1 cellular context compared by ENCODE assay signal in the genomic region with DNA sequence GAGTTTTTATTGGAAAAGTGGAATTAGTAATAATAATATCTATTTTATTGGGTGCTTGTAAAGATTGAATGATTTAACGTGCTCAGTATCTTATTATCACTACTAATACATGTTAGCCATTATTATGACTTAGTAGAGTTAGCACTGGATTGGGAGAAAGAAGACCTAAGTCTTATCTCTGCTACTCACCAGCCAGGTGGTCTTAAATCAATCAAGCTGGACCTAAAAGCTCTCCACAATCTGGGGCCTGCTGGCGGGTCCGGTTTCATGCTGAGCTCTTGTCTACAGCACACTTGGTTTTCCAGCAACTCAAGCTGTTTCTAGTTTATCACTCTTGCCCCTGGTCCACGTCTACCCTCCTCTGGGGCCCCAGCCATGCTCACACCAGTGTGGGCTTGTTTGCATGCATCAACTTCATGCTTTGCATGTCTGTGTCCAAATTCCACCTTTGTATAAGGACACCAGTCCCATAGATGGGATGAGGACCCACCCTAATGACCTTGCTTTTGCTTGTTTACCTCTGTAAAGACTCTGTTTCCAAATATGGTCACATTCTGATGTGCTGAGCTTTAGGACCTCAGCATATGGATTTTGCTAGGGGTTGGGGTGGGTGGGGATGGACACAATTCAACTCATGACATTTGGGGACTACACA.
TF ChIP-seq lines count a peak whose summit lies in the region.

No MANE protein-coding gene starts in this region.

TF ChIP-seq in HepG2, 621 proteins besides CTCF, POLR2A, EP300 and RAD21 (continued from another document):
- TF ChIP-seq ZFP41 (CRISPR knock-in tag; IDR thresholded peaks at IDR 0.05; ENCODE audit: borderline replicate concordance) = no peak
- no peak for TF ChIP-seq SP140L (CRISPR knock-in tag; IDR thresholded peaks at IDR 0.05; ENCODE audit: borderline replicate concordance)
- TF ChIP-seq YEATS2 (CRISPR knock-in tag; IDR thresholded peaks at IDR 0.05; ENCODE audit: borderline replicate concordance) = no peak
- TF ChIP-seq FOXO1 (CRISPR knock-in tag; IDR thresholded peaks at IDR 0.05) = peak; percentile 29; the same call in 1 of the 2 replicates
- TF ChIP-seq, protein P1, sequence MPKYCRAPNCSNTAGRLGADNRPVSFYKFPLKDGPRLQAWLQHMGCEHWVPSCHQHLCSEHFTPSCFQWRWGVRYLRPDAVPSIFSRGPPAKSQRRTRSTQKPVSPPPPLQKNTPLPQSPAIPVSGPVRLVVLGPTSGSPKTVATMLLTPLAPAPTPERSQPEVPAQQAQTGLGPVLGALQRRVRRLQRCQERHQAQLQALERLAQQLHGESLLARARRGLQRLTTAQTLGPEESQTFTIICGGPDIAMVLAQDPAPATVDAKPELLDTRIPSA (CRISPR knock-in tag; IDR thresholded peaks at IDR 0.05; ENCODE audit: borderline replicate concordance) = no peak
- no peak for TF ChIP-seq ZNF616 (CRISPR knock-in tag; IDR thresholded peaks at IDR 0.05; ENCODE audit: low read depth)
- peak; percentile 23; the same call in 1 of the 2 replicates for TF ChIP-seq RXRB (CRISPR knock-in tag; IDR thresholded peaks at IDR 0.05; ENCODE audit: borderline replicate concordance)
- TF ChIP-seq PHF8 (CRISPR knock-in tag; IDR thresholded peaks at IDR 0.05) = no peak
- no peak for TF ChIP-seq MXI1 (IDR thresholded peaks at IDR 0.05; ENCODE audit: borderline replicate concordance, low read depth, low read length)
- TF ChIP-seq, protein P2, sequence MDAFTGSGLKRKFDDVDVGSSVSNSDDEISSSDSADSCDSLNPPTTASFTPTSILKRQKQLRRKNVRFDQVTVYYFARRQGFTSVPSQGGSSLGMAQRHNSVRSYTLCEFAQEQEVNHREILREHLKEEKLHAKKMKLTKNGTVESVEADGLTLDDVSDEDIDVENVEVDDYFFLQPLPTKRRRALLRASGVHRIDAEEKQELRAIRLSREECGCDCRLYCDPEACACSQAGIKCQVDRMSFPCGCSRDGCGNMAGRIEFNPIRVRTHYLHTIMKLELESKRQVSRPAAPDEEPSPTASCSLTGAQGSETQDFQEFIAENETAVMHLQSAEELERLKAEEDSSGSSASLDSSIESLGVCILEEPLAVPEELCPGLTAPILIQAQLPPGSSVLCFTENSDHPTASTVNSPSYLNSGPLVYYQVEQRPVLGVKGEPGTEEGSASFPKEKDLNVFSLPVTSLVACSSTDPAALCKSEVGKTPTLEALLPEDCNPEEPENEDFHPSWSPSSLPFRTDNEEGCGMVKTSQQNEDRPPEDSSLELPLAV (CRISPR knock-in tag; conservative IDR thresholded peaks at IDR 0.05; ENCODE audit: low read depth) = no peak
- no peak for TF ChIP-seq SAFB2 (CRISPR knock-in tag; IDR thresholded peaks at IDR 0.05; ENCODE audit: borderline replicate concordance, low read depth)
